15 cellular contexts compared by ENCODE assay signal in genomic region chr12:56676851-56677601, GRCh38. TPM values are rescaled to one million over a fixed set of nuclear protein-coding genes. Genes with fewer than 3 reads are reported as not detected.
DNase-seq lines count a peak whose midpoint lies in the region; ATAC-seq and TF ChIP-seq lines count a peak whose summit lies in the region.
"Had no signal": no experiment of that assay in that cellular context is flagged by ENCODE, and none has a peak within 500 bp of the region (broad histone marks: within the 10 kb centered on the region; RNA-seq: fewer than 3 reads in every experiment).

No MANE protein-coding gene starts in this region.

- intact Hi-C loops in left ventricle myocardium superior (cut with micrococcal nuclease): no loop called here
- intact Hi-C loops in left cardiac atrium (cut with DNase I): no loop called here
- intact Hi-C loops in transverse colon (cut with DNase I; ENCODE audit: low total_unique reads): no loop called here

- 88 to 91% methylated on average over 6 to 10 of the region's 11 CpGs for WGBS in endodermal cell (ENCODE audit: insufficient coverage in 1 of 2, insufficient read length in 1 of 2), 2 experiments
- 37 to 53% methylated on average over 8 to 11 of the region's 11 CpGs for WGBS in transverse colon (ENCODE audit: low coverage in 1 of 2), 2 donors

- POLR2A ChIA-PET in T-cell (lab: Charles Lee): interaction anchor here (0.6 to 1.0 kb wide), 7 partner anchors 9 to 434 kb away, joined by 3 to 4 read pairs (median 3); partner anchors contain the start of gene STAT6 (in 1 of the 2)

- no peak overlapping the region for H3K27ac ChIP-seq in endodermal cell (ENCODE audit: low read depth, low read length)
- peak overlapping the region; percentile 64 to 80 (median 77) for H3K27ac ChIP-seq in transverse colon

- peaks cover 70% of the 10 kb centered on the region for H3K36me3 ChIP-seq in endodermal cell (ENCODE audit: control insufficient read depth, insufficient read depth, low read length)
- no peaks in the 10 kb centered on the region for H3K36me3 ChIP-seq in transverse colon

- H3K9me3 Mint-ChIP-seq in T-cell: no peaks in the 10 kb centered on the region
- H3K9me3 Mint-ChIP-seq in endodermal cell: no peaks in the 10 kb centered on the region
- H3K9me3 Mint-ChIP-seq: GM23338; immature natural killer cell; T-helper 2 cell treated with Interferon-gamma antibody and Interleukin-4, amounts not matched to agents 5 μg/mL and 100 μg/mL, for 36 hours had no signal

- H3K4me1 Mint-ChIP-seq in T-cell: peaks cover 58 to 80% (median 80%) of the 10 kb centered on the region in 3 donors
- H3K4me1 Mint-ChIP-seq in endodermal cell: peaks cover 2% of the 10 kb centered on the region

- DNase-seq in left ventricle myocardium superior (no peak), left cardiac atrium (no peak), T-cell (no peak), endodermal cell (peak; percentile 36), transverse colon (peak; percentile 34), foreskin fibroblast (no peak), NCI-H2029 (lab: John Stamatoyannopoulos, UW) (no peak)
- DNase-seq: EL; immature natural killer cell; NCI-H1092; NCI-H226; stimulated activated naive CD4-positive, alpha-beta T cell treated with Interleukin-2 at 50 U/mL for 16 hours had no signal

- TF ChIP-seq CTCF in endodermal cell (conservative IDR thresholded peaks at IDR 0.05): no peak
- TF ChIP-seq CTCF in transverse colon (IDR thresholded peaks at IDR 0.05): no peak
- no peak for TF ChIP-seq CTCF in foreskin fibroblast (IDR thresholded peaks at IDR 0.05; ENCODE audit: low read depth, low read length)

- H3K4me3 ChIP-seq in endodermal cell (ENCODE audit: low read length): no peak overlapping the region
- H3K4me3 ChIP-seq in transverse colon: no peak overlapping the region
- no peak overlapping the region for H3K4me3 ChIP-seq in foreskin fibroblast (ENCODE audit: low read depth in 1 of 2, low read length in 2 of 2)
- H3K4me3 ChIP-seq: GM23338 had no signal

- in situ Hi-C loops in transverse colon (cut with MboI; ENCODE audit: low pct_ligation_motif_present in 1 of 4, low pct_unique_long_range_greater_than_20kb in 1 of 4, low sequenced_read_pairs in 3 of 4): no loop called here

- ATAC-seq in left ventricle myocardium superior: peak; percentile 34
- no peak for ATAC-seq in left cardiac atrium
- ATAC-seq in T-cell (replicated peaks in 1 of 4): peak in 2 of 4 experiments; percentile 27 to 63
- ATAC-seq in GM19452 (IDR thresholded peaks at IDR 0.05; ENCODE audit: unreplicated experiment): no peak
- ATAC-seq: GM23338 had no signal

- no peaks in the 10 kb centered on the region for H3K27me3 ChIP-seq in endodermal cell (ENCODE audit: control insufficient read depth, insufficient read depth, low read length, poor library complexity, severe bottlenecking)
- no peaks in the 10 kb centered on the region for H3K27me3 ChIP-seq in transverse colon

- TF ChIP-seq EP300 in transverse colon (IDR thresholded peaks at IDR 0.05; ENCODE audit: low read depth): no peak

- H3K27me3 Mint-ChIP-seq in T-cell: no peaks in the 10 kb centered on the region
- no peaks in the 10 kb centered on the region for H3K27me3 Mint-ChIP-seq in endodermal cell (ENCODE audit: insufficient read depth)

- no peaks in the 10 kb centered on the region for H3K4me1 ChIP-seq in endodermal cell (ENCODE audit: control insufficient read depth, insufficient read depth, low read length)
- peaks cover 29 to 80% (median 57%) of the 10 kb centered on the region in 4 donors for H3K4me1 ChIP-seq in transverse colon

- TF ChIP-seq POLR2A in transverse colon (IDR thresholded peaks at IDR 0.05): no peak

- peak overlapping the region in 2 of 3 donors; percentile 9 to 53 for H3K4me3 Mint-ChIP-seq in T-cell
- no peak overlapping the region for H3K4me3 Mint-ChIP-seq in endodermal cell
- H3K4me3 Mint-ChIP-seq: GM23338; T-helper 2 cell treated with Interferon-gamma antibody and Interleukin-4, amounts not matched to agents 5 μg/mL and 100 μg/mL, for 36 hours had no signal

- no peak overlapping the region for H3K9ac ChIP-seq in endodermal cell (ENCODE audit: extremely low read depth, low read length, poor library complexity, severe bottlenecking)

- peaks cover 24% of the 10 kb centered on the region for H3K36me3 Mint-ChIP-seq in T-cell
- peaks cover 54% of the 10 kb centered on the region for H3K36me3 Mint-ChIP-seq in endodermal cell (ENCODE audit: low read depth)

- no peak overlapping the region for H3K27ac Mint-ChIP-seq in T-cell
- no peak overlapping the region for H3K27ac Mint-ChIP-seq in endodermal cell
- H3K27ac Mint-ChIP-seq: GM23338; T-helper 2 cell treated with Interferon-gamma antibody and Interleukin-4, amounts not matched to agents 5 μg/mL and 100 μg/mL, for 36 hours had no signal

- CTCF ChIA-PET in T-cell (lab: Charles Lee): interaction anchor here (0.6 to 1.0 kb wide), 6 partner anchors 8 to 500 kb away, joined by 3 to 7 read pairs (median 6); no protein-coding TSS in a partner anchor

- H3K9me3 ChIP-seq in endodermal cell (ENCODE audit: control insufficient read depth, low read length) (no peaks in the 10 kb centered on the region), transverse colon (no peaks in the 10 kb centered on the region)

RNA-seq across cellular contexts. Expression of gene PTGES3, which starts 11.1 kb away (rescaled TPM):
- total RNA-seq in left ventricle myocardium superior (137 TPM), left cardiac atrium (100 to 1,000 TPM; 126 to 138 TPM), T-cell (100 to 1,000 TPM; 121 to 155 (median 145) TPM), endodermal cell (100 to 1,000 TPM; 275 to 320 TPM), transverse colon (100 to 1,000 TPM in 2 of 4 donors, 10 to 100 TPM in 2; 40.4 to 168 (median 102) TPM)
- 328 TPM for polyA plus RNA-seq in endodermal cell (2013, experiment 1 of 2)
- polyA plus RNA-seq in endodermal cell (2013, experiment 2 of 2): 314 TPM

RNA-seq across cellular contexts. Expression of gene ATP5F1B, which starts 31.2 kb away (rescaled TPM):
- total RNA-seq in left ventricle myocardium superior (3,327 TPM), left cardiac atrium (1,000 to 10,000 TPM; 1,539 to 1,844 TPM), T-cell (100 to 1,000 TPM; 252 to 290 (median 283) TPM), endodermal cell (100 to 1,000 TPM; 653 to 681 TPM), transverse colon (1,000 to 10,000 TPM in 1 of 4 donors, 100 to 1,000 TPM in 3; 442 to 1,000 (median 608) TPM)
- 736 TPM for polyA plus RNA-seq in endodermal cell (2013, experiment 1 of 2)
- 668 TPM for polyA plus RNA-seq in endodermal cell (2013, experiment 2 of 2)

RNA-seq across cellular contexts. Expression of gene BAZ2A, which starts 46.9 kb away (rescaled TPM):
- total RNA-seq in left ventricle myocardium superior: 34.7 TPM
- total RNA-seq in left cardiac atrium: 10 to 100 TPM; 38.3 to 54.1 TPM
- total RNA-seq in T-cell: 100 to 1,000 TPM; 149 to 257 (median 172) TPM
- 100 to 1,000 TPM; 125 to 137 TPM for total RNA-seq in endodermal cell
- 93.1 TPM for polyA plus RNA-seq in endodermal cell (2013, experiment 1 of 2)
- 89.0 TPM for polyA plus RNA-seq in endodermal cell (2013, experiment 2 of 2)
- 100 to 1,000 TPM; 108 to 261 (median 124) TPM for total RNA-seq in transverse colon

RNA-seq across cellular contexts. Expression of gene NACA, which starts 48.1 kb away (rescaled TPM):
- 540 TPM for total RNA-seq in left ventricle myocardium superior
- total RNA-seq in left cardiac atrium: 100 to 1,000 TPM; 516 to 593 TPM
- 1,000 to 10,000 TPM; 1,098 to 1,258 (median 1,167) TPM for total RNA-seq in T-cell
- 100 to 1,000 TPM; 817 to 958 TPM for total RNA-seq in endodermal cell
- polyA plus RNA-seq in endodermal cell (2013, experiment 1 of 2): 1,626 TPM
- 1,491 TPM for polyA plus RNA-seq in endodermal cell (2013, experiment 2 of 2)
- total RNA-seq in transverse colon: 1,000 to 10,000 TPM in 1 of 4 donors, 100 to 1,000 TPM in 3; 187 to 1,049 (median 756) TPM

Comparison
In these comparisons a context has a peak if more than half of its experiments do, and no peak if none do; other contexts are left out.
1. DNase-seq: peak in endodermal cell (single experiment) and transverse colon (single experiment); none in left ventricle myocardium superior (single experiment), left cardiac atrium (single experiment), T-cell (0 of 34), foreskin fibroblast (0 of 2) and NCI-H2029 (single experiment).